ENCODE assay signal across 12 cellular contexts in genomic region chr7:111438369-111439289, GRCh38.
A peak's percentile ranks its signal among the peaks of the same experiment; 100 is the strongest.
DNase-seq lines count a peak whose midpoint lies in the region; ATAC-seq and TF ChIP-seq lines count a peak whose summit lies in the region.
"Had no signal": no experiment of that assay in that cellular context is flagged by ENCODE, and none has a peak within 500 bp of the region (broad histone marks: within the 10 kb centered on the region; RNA-seq: fewer than 3 reads in every experiment).

No MANE protein-coding gene starts in this region.

- H3K9me3 ChIP-seq in SJCRH30 (replicated peaks), result peaks cover 18% of the 10 kb centered on the region
- no peaks in the 10 kb centered on the region for H3K9me3 ChIP-seq in vagina
- H3K9me3 ChIP-seq: uterus had no signal

- no peak for TF ChIP-seq POLR2A in vagina (IDR thresholded peaks at IDR 0.05)

- DNase-seq in GM04503 (ENCODE audit: low read depth) (peak; percentile 50), SJCRH30 (peak; percentile 72 to 93), fibroblast of pulmonary artery (ENCODE audit: low read depth) (peak; percentile 77), pulmonary artery endothelial cell (ENCODE audit: low read depth, low spot score) (peak; percentile 60), vagina (ENCODE audit: extremely low spot score in 2 of 2) (no peak)
- DNase-seq: effector CD8-positive, alpha-beta T cell; GDM1; immature natural killer cell; NCI-H1417 treated with DMSO at 0.1 percent for 48 hours; uterus had no signal

- H3K27ac ChIP-seq in SJCRH30, result peak overlapping the region; percentile 96
- H3K27ac ChIP-seq in vagina, result no peak overlapping the region
- H3K27ac ChIP-seq: uterus had no signal

- no peaks in the 10 kb centered on the region for H3K36me3 ChIP-seq in SJCRH30
- H3K36me3 ChIP-seq in vagina, result no peaks in the 10 kb centered on the region
- H3K36me3 ChIP-seq: uterus had no signal

- intact Hi-C loops in vagina (cut with DNase I), result no loop called here

- H3K27me3 ChIP-seq in SJCRH30 (no peaks in the 10 kb centered on the region), vagina (no peaks in the 10 kb centered on the region)
- H3K27me3 ChIP-seq: uterus had no signal

- no peak overlapping the region for H3K4me3 ChIP-seq in SJCRH30
- no peak overlapping the region for H3K4me3 ChIP-seq in fibroblast of pulmonary artery (replicated peaks; ENCODE audit: low read depth, low read length)
- no peak overlapping the region for H3K4me3 ChIP-seq in vagina
- H3K4me3 ChIP-seq: uterus had no signal

- ATAC-seq in GM19395 (IDR thresholded peaks at IDR 0.05; ENCODE audit: unreplicated experiment), result no peak
- no peak for ATAC-seq in GM21723 (IDR thresholded peaks at IDR 0.05; ENCODE audit: unreplicated experiment)

- H3K4me1 ChIP-seq in SJCRH30 (peaks cover 26% of the 10 kb centered on the region), vagina (no peaks in the 10 kb centered on the region)
- H3K4me1 ChIP-seq: uterus had no signal

- TF ChIP-seq CTCF in fibroblast of pulmonary artery (IDR thresholded peaks at IDR 0.05; ENCODE audit: low read length, missing control alignments) (no peak), vagina (IDR thresholded peaks at IDR 0.05) (no peak)

Comparison
In these comparisons a context has a peak if more than half of its experiments do, and no peak if none do; other contexts are left out.
1. DNase-seq: peak in GM04503 (single experiment), SJCRH30 (2 of 2), fibroblast of pulmonary artery (single experiment) and pulmonary artery endothelial cell (single experiment); none in vagina (0 of 2).